In the genomic region with DNA sequence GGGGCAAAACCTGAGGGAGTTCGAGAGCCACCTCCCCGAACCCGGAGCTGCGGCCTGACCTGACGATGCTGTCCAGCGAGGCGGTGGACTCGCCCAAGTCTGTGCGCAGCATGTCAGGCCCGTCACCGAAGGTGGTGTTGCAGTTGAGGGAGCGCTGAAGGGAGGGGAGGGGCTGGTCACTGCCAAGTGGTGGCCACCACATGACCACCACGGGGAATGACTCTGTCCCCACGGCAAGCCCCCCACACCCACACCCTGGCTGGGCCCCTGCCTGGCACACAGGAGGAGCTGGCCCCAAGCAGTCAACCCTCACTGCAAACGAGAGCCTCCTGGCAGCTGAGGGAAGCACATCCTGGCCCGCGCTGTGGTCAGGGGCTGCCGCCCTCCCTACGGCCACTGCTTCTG, we compare ENCODE assay signal across 1 cellular context.
TF ChIP-seq lines count a peak whose summit lies in the region.

No MANE protein-coding gene starts in this region.

TF ChIP-seq in HepG2, 621 proteins besides CTCF, POLR2A, EP300 and RAD21:
- 0 out of 2 replicates have a peak, but pooled peaks have one; percentile 74 for TF ChIP-seq PCBP1 (IDR thresholded peaks at IDR 0.05; ENCODE audit: borderline replicate concordance, low read depth, low read length)
- no peak for TF ChIP-seq RBM22 (optimal IDR thresholded peaks at IDR 0.05; ENCODE audit: low read length)
